In the genomic region with DNA sequence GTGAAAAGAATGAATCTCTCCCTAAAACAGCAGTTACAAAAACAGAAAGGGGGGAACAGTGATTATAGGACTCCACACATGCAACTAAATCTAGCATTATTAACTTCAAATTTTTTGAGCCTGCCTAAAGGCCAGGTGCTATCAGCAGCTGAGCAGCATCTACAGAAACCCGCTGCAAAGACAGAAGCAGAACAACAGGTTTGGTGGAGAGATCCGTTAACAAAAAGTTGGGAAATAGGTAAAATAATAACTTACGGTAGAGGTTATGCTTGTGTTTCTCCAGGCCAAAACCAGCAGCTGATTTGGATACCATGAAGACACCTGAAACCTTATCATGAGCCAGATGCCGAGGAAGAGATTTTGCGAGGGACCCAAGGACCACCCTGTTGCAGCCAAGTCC, we compare ENCODE assay signal across 21 cellular contexts.
DNase-seq lines count a peak whose midpoint lies in the region; ATAC-seq, FAIRE-seq and TF ChIP-seq lines count a peak whose summit lies in the region.
"Had no signal": no experiment of that assay in that cellular context is flagged by ENCODE, and none has a peak within 500 bp of the region (broad histone marks: within the 10 kb centered on the region; RNA-seq: fewer than 3 reads in every experiment).

No MANE protein-coding gene starts in this region.

- H3K4me1 Mint-ChIP-seq in brain, result peaks cover 79% of the 10 kb centered on the region
- H3K4me1 Mint-ChIP-seq: CD4-positive, CD25-positive, alpha-beta regulatory T cell; CD8-positive, alpha-beta memory T cell; IgD-negative memory B cell had no signal

- TF ChIP-seq EP300 in HepG2 (IDR thresholded peaks at IDR 0.05; ENCODE audit: low read depth in 2 of 2, low read length in 2 of 2), result no peak
- TF ChIP-seq EP300 in HepG2 (CRISPR knock-in tag; IDR thresholded peaks at IDR 0.05; ENCODE audit: borderline replicate concordance), result no peak

- no peak for TF ChIP-seq RAD21 in HepG2 (CRISPR knock-in tag; IDR thresholded peaks at IDR 0.05)

- CTCF ChIA-PET in HepG2 (lab: Yijun Ruan, JAX; ENCODE audit: low intra/inter-chr PET ratio, low total read pairs), result no interaction called here

- H3K4me3 Mint-ChIP-seq in brain, result peak overlapping the region in 2 of 5 experiments; percentile 18 to 57
- H3K4me3 Mint-ChIP-seq: CD4-positive, CD25-positive, alpha-beta regulatory T cell; GM23338; IgD-negative memory B cell had no signal

- no peak for DNase-seq in mesenchymal stem cell
- peak; percentile 70 to 90 for DNase-seq in trophoblast cell
- DNase-seq in foreskin melanocyte, result no peak
- DNase-seq in epidermal melanocyte (ENCODE audit: insufficient read length, low spot score), result no peak
- DNase-seq in HepG2 (ENCODE audit: low spot score), result no peak
- DNase-seq: ACHN; BE2C; C1 segment of cervical spinal cord; CD4-positive, CD25-positive, alpha-beta regulatory T cell; CD8-positive, alpha-beta memory T cell; COR-L47; DMS153; DMS79; GDM1; HCEC 1CT had no signal

- no peak overlapping the region for H3K4ac ChIP-seq in mesenchymal stem cell (ENCODE audit: low read depth in 1 of 2, low read length in 2 of 2)
- H3K4ac ChIP-seq in trophoblast cell (ENCODE audit: low read depth, low read length), result no peak overlapping the region

- H3K18ac ChIP-seq in mesenchymal stem cell (ENCODE audit: low read depth in 1 of 2, low read length in 2 of 2) (no peak overlapping the region), trophoblast cell (ENCODE audit: low read length) (no peak overlapping the region)

- WGBS in mesenchymal stem cell, result 86% methylated on average over 5 of the region's 5 CpGs
- WGBS in trophoblast cell (ENCODE audit: extremely low coverage, insufficient coverage, insufficient read length), result no CpG with 5 or more reads among the region's 5 CpGs
- WGBS in HepG2 (ENCODE audit: low lambda C conversion rate), result 63% methylated on average over 5 of the region's 5 CpGs

- H3K27me3 ChIP-seq in mesenchymal stem cell (ENCODE audit: control insufficient read depth in 1 of 2, insufficient read depth in 1 of 2, low read length in 2 of 2), result no peaks in the 10 kb centered on the region
- no peaks in the 10 kb centered on the region for H3K27me3 ChIP-seq in trophoblast cell (ENCODE audit: insufficient read depth, low read length)
- H3K27me3 ChIP-seq in HepG2 (ENCODE audit: control insufficient read depth in 1 of 2, insufficient read depth in 2 of 2, low read length in 2 of 2), result no peaks in the 10 kb centered on the region
- H3K27me3 ChIP-seq: BE2C had no signal

- H2BK5ac ChIP-seq in mesenchymal stem cell (ENCODE audit: low read depth, low read length, poor library complexity, severe bottlenecking) (no peak overlapping the region), trophoblast cell (ENCODE audit: low read depth, low read length, poor library complexity) (no peak overlapping the region)

- no peaks in the 10 kb centered on the region for H3K36me3 ChIP-seq in mesenchymal stem cell (ENCODE audit: control insufficient read depth in 1 of 2, insufficient read depth in 2 of 2, low read depth in 1 of 2, low read length in 2 of 2)
- no peaks in the 10 kb centered on the region for H3K36me3 ChIP-seq in trophoblast cell (ENCODE audit: control insufficient read depth in 1 of 2, insufficient read depth in 2 of 2, low read length in 2 of 2)
- H3K36me3 ChIP-seq in HepG2 (replicated peaks in 1 of 2; ENCODE audit: control insufficient read depth in 1 of 2, insufficient read depth in 2 of 2, low read length in 2 of 2), result no peaks in the 10 kb centered on the region
- H3K36me3 ChIP-seq: BE2C had no signal

- H3K14ac ChIP-seq in mesenchymal stem cell (ENCODE audit: low read length in 2 of 2) (no peak overlapping the region), trophoblast cell (ENCODE audit: low read length) (no peak overlapping the region)

- H3K4me1 ChIP-seq in mesenchymal stem cell (ENCODE audit: control insufficient read depth, insufficient read depth, low read depth, low read length) (peaks cover 24% of the 10 kb centered on the region), trophoblast cell (ENCODE audit: control insufficient read depth in 1 of 2, insufficient read depth in 2 of 2, low read length in 2 of 2) (peaks cover 19 to 23% of the 10 kb centered on the region in 2 experiments), HepG2 (ENCODE audit: insufficient read depth, low read length) (peaks cover 26% of the 10 kb centered on the region)
- H3K4me1 ChIP-seq: BE2C had no signal

- H2BK12ac ChIP-seq in mesenchymal stem cell (ENCODE audit: low read length in 2 of 2) (no peak overlapping the region), trophoblast cell (ENCODE audit: low read length) (no peak overlapping the region)

- intact Hi-C loops in HepG2 (cut with micrococcal nuclease; ENCODE audit: unreplicated experiment), result no loop called here

- H3K79me1 ChIP-seq in mesenchymal stem cell (replicated peaks; ENCODE audit: low read length, poor library complexity, severe bottlenecking) (no peaks in the 10 kb centered on the region), trophoblast cell (ENCODE audit: low read length) (peaks cover 19% of the 10 kb centered on the region)

- H3K79me2 ChIP-seq in trophoblast cell (ENCODE audit: control insufficient read depth, insufficient read depth, low read length, poor library complexity) (peaks cover 1% of the 10 kb centered on the region), HepG2 (ENCODE audit: insufficient read depth, low read length) (no peaks in the 10 kb centered on the region)

- H3K36me3 Mint-ChIP-seq in brain, result no peaks in the 10 kb centered on the region
- H3K36me3 Mint-ChIP-seq: CD4-positive, CD25-positive, alpha-beta regulatory T cell; CD8-positive, alpha-beta memory T cell; IgD-negative memory B cell had no signal

- peak overlapping the region in 4 of 5 experiments; percentile 9 to 97 (median 68) for H3K27ac Mint-ChIP-seq in brain
- H3K27ac Mint-ChIP-seq: CD4-positive, CD25-positive, alpha-beta regulatory T cell; CD8-positive, alpha-beta memory T cell; GM23338; IgD-negative memory B cell had no signal

- H4K8ac ChIP-seq in mesenchymal stem cell (ENCODE audit: low read length), result no peak overlapping the region
- H4K8ac ChIP-seq in trophoblast cell (ENCODE audit: low read depth, low read length), result no peak overlapping the region

- no peak overlapping the region for H2AFZ ChIP-seq in mesenchymal stem cell (ENCODE audit: low read depth, low read length)
- no peak overlapping the region for H2AFZ ChIP-seq in trophoblast cell (ENCODE audit: insufficient read depth, low read length, poor library complexity)
- H2AFZ ChIP-seq in HepG2 (ENCODE audit: low read length), result no peak overlapping the region
- H2AFZ ChIP-seq: GM23338 had no signal

- no peak overlapping the region for H3K27ac ChIP-seq in mesenchymal stem cell (ENCODE audit: low read length, poor library complexity, severe bottlenecking)
- no peak overlapping the region for H3K27ac ChIP-seq in trophoblast cell (ENCODE audit: low read depth, low read length)
- H3K27ac ChIP-seq in HepG2 (ENCODE audit: extremely low read length, insufficient read depth, low read length), result no peak overlapping the region
- H3K27ac ChIP-seq: HL-60 had no signal

- H4K20me1 ChIP-seq in HepG2 (ENCODE audit: insufficient read depth, low read length), result no peaks in the 10 kb centered on the region

- no TSS peak for BruUV-seq in HepG2 (replicated peaks; lab: Mats Ljungman, UMichigan)

- POLR2A ChIA-PET in HepG2 (lab: Yijun Ruan, JAX), result no interaction called here

- peak overlapping the region; percentile 58 for H2AK5ac ChIP-seq in mesenchymal stem cell (ENCODE audit: low read length, severe bottlenecking)
- H2AK5ac ChIP-seq in trophoblast cell (ENCODE audit: low read length), result no peak overlapping the region

- ATAC-seq in HepG2, result no peak
- ATAC-seq: GM23338 had no signal

- in situ Hi-C loops in HepG2 (cut with HindIII; ENCODE audit: extremely low pct_ligation_motif_present, low pct_unique_long_range_greater_than_20kb), result no loop called here

- no peaks in the 10 kb centered on the region for H3K9me3 ChIP-seq in mesenchymal stem cell (ENCODE audit: control insufficient read depth, low read length)
- no peaks in the 10 kb centered on the region for H3K9me3 ChIP-seq in trophoblast cell (ENCODE audit: insufficient read depth, low read depth, low read length)
- H3K9me3 ChIP-seq in HepG2 (ENCODE audit: low read length), result no peaks in the 10 kb centered on the region
- H3K9me3 ChIP-seq: BE2C had no signal

- H3K9ac ChIP-seq in mesenchymal stem cell (ENCODE audit: low read length) (no peak overlapping the region), trophoblast cell (ENCODE audit: low read length) (no peak overlapping the region), HepG2 (ENCODE audit: insufficient read depth, low read depth, low read length) (no peak overlapping the region)

- no peak for FAIRE-seq in HepG2 (lab: Jason Lieb, UNC)
- FAIRE-seq: A204.1, H54 had no signal

- H3K9me3 Mint-ChIP-seq in brain, result no peaks in the 10 kb centered on the region
- H3K9me3 Mint-ChIP-seq: GM23338 had no signal

- no peak overlapping the region for H3K23ac ChIP-seq in mesenchymal stem cell (ENCODE audit: low read length in 2 of 2)
- H3K23ac ChIP-seq in trophoblast cell (ENCODE audit: low read length), result no peak overlapping the region

- TF ChIP-seq CTCF in brain (conservative IDR thresholded peaks at IDR 0.05) (no peak), HepG2 (CRISPR knock-in tag; IDR thresholded peaks at IDR 0.05) (no peak)

- H4K91ac ChIP-seq in mesenchymal stem cell (ENCODE audit: low read length) (no peak overlapping the region), trophoblast cell (ENCODE audit: low read depth, low read length) (no peak overlapping the region)

- H4K12ac ChIP-seq in trophoblast cell (ENCODE audit: low read depth, low read length), result no peak overlapping the region

- no peaks in the 10 kb centered on the region for H3K27me3 Mint-ChIP-seq in brain

- H3K4me2 ChIP-seq in mesenchymal stem cell (ENCODE audit: low read length, poor library complexity, severe bottlenecking) (no peak overlapping the region), trophoblast cell (ENCODE audit: low read length) (no peak overlapping the region), HepG2 (ENCODE audit: low read depth, low read length) (no peak overlapping the region)
- H3K4me2 ChIP-seq: GM23338 had no signal

- no peak overlapping the region for H2BK15ac ChIP-seq in mesenchymal stem cell (ENCODE audit: low read depth, poor library complexity, severe bottlenecking)

- H3K4me3 ChIP-seq in mesenchymal stem cell (ENCODE audit: insufficient read depth in 1 of 2, low read depth in 1 of 2, low read length in 2 of 2) (no peak overlapping the region), trophoblast cell (ENCODE audit: low read depth, low read length) (no peak overlapping the region), HepG2 (replicated peaks in 1 of 3; ENCODE audit: insufficient read depth in 1 of 3, low read depth in 2 of 3, low read length in 3 of 3) (no peak overlapping the region)
- H3K4me3 ChIP-seq: GM23338 had no signal

- H2BK120ac ChIP-seq in mesenchymal stem cell (ENCODE audit: low read depth, low read length), result no peak overlapping the region
- no peak overlapping the region for H2BK120ac ChIP-seq in trophoblast cell (ENCODE audit: insufficient read depth, low read length, poor library complexity)

- TF ChIP-seq POLR2A in HepG2 (IDR thresholded peaks at IDR 0.05; ENCODE audit: insufficient read depth in 1 of 2, low read depth in 2 of 2, low read length in 2 of 2), result no peak

TF ChIP-seq in HepG2, 621 proteins besides CTCF, POLR2A, EP300 and RAD21 (continues in another document):
- TF ChIP-seq NR1H2 (CRISPR knock-in tag; IDR thresholded peaks at IDR 0.05; ENCODE audit: borderline replicate concordance, low read depth) (no peak), HNRNPUL1 (IDR thresholded peaks at IDR 0.05; ENCODE audit: low read depth, low read length) (no peak)

Comparison
In these comparisons a context has a peak if more than half of its experiments do, and no peak if none do; other contexts are left out.
1. DNase-seq: peak in trophoblast cell (2 of 2); none in mesenchymal stem cell (single experiment), foreskin melanocyte (single experiment), epidermal melanocyte (single experiment) and HepG2 (single experiment).